Comparison of ENCODE assay signal across 9 cellular contexts in the genomic region with DNA sequence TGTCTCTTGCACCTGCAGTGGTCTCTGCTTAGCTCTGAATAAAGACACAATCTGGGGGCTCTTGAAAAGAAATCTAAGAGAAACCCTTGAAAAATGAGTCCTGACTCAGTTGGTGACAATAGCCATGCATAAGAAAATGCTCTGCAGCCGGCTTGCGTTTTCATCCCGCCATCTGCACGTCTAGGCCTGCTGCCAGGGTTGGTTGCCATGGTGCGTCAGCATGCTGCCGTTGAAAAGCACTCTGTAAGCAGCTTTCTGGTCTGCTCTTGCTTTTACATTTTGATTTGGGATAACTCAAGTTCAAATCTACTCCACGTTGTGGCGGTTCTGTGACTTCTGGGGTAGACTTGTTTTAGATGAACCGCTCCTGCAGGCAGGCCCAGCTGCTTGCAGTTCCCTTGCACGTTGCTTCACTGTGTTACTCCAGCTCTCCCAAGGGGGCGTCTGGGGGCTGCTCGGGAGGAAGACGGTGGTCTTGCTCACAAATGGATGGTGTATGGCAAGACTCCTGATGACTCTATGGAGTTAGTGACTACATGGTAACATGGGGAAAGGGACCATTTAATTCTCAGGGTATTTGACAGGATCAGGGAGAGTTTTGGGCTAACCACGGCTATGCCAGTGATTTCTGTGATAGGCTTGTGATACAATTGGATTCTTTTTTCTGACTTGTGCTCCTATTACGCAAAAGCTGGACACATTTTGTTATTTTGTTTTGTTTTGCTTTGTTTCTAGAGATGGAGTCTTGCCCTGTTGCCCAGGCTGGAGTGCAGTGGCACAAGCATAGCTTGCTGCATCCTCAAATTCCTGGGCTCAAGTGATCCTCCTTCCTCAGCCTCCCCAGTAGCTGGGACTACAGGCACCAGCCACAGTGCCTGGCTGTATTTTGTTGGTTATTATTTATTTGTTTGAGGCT. TPM values are rescaled to one million over a fixed set of nuclear protein-coding genes. Genes with fewer than 3 reads are reported as not detected.
DNase-seq lines count a peak whose midpoint lies in the region; ATAC-seq and TF ChIP-seq lines count a peak whose summit lies in the region.
"Had no signal": no experiment of that assay in that cellular context is flagged by ENCODE, and none has a peak within 500 bp of the region (broad histone marks: within the 10 kb centered on the region; RNA-seq: fewer than 3 reads in every experiment).

No MANE protein-coding gene starts in this region.

- H3K27ac Mint-ChIP-seq in activated T-helper 17 cell treated with anti-CD3 and anti-CD28 coated beads, Interleukin-2, amount 50 U/mL, for 72 hours: no peak overlapping the region
- H3K27ac Mint-ChIP-seq: B cell had no signal

- no peaks in the 10 kb centered on the region for H3K9me3 Mint-ChIP-seq in activated T-helper 17 cell treated with anti-CD3 and anti-CD28 coated beads, Interleukin-2, amount 50 U/mL, for 72 hours

- DNase-seq in AG08396 (ENCODE audit: low spot score) (peak; percentile 90), NCI-H2107 treated with DMSO at 0.1 percent for 48 hours (lab: John Stamatoyannopoulos, UW; ENCODE audit: unreplicated experiment) (peak; percentile 86), cerebellar nuclear complex (lab: John Stamatoyannopoulos, UW) (peak; percentile 84 to 88), medulla oblongata (ENCODE audit: extremely low spot score) (peak; percentile 94), GM13977 (ENCODE audit: low spot score) (no peak)
- DNase-seq in activated effector memory CD4-positive, alpha-beta T cell treated with Interleukin-2 at 50 U/mL for 16 hours: no peak

- in situ Hi-C loops in GM13977 (cut with MboI; ENCODE audit: low pct_unique_long_range_greater_than_20kb, low sequenced_read_pairs, unreplicated experiment): loop anchor here (5.0 kb wide), 1 partner anchor 148 kb away; no protein-coding TSS in a partner anchor

- H3K4me3 Mint-ChIP-seq in activated T-helper 17 cell treated with anti-CD3 and anti-CD28 coated beads, Interleukin-2, amount 50 U/mL, for 72 hours: no peak overlapping the region
- H3K4me3 Mint-ChIP-seq: B cell had no signal

- no peak for TF ChIP-seq CTCF in GM13977 (IDR thresholded peaks at IDR 0.05; ENCODE audit: extremely low read depth, insufficient read depth, missing control alignments)

- no peak for ATAC-seq in GM21515 (IDR thresholded peaks at IDR 0.05; ENCODE audit: unreplicated experiment)
- ATAC-seq in activated T-helper 17 cell treated with anti-CD3 and anti-CD28 coated beads, Interleukin-2, amount 50 U/mL, for 72 hours (replicated peaks): no peak

- H3K4me1 Mint-ChIP-seq in activated T-helper 17 cell treated with anti-CD3 and anti-CD28 coated beads, Interleukin-2, amount 50 U/mL, for 72 hours: no peaks in the 10 kb centered on the region

- H3K27me3 Mint-ChIP-seq in activated T-helper 17 cell treated with anti-CD3 and anti-CD28 coated beads, Interleukin-2, amount 50 U/mL, for 72 hours: peaks cover 13% of the 10 kb centered on the region

- no peaks in the 10 kb centered on the region for H3K36me3 Mint-ChIP-seq in activated T-helper 17 cell treated with anti-CD3 and anti-CD28 coated beads, Interleukin-2, amount 50 U/mL, for 72 hours (ENCODE audit: low read depth)

RNA-seq across cellular contexts. Expression of a gene that starts 15.8 kb away (rescaled TPM):
- total RNA-seq in activated T-helper 17 cell treated with anti-CD3 and anti-CD28 coated beads, Interleukin-2, amount 50 U/mL, for 72 hours: under 1 TPM; 0.26 to 0.30 TPM

RNA-seq across cellular contexts. Expression of a gene that starts 46.1 kb away (rescaled TPM):
- total RNA-seq in activated T-helper 17 cell treated with anti-CD3 and anti-CD28 coated beads, Interleukin-2, amount 50 U/mL, for 72 hours: 10 to 100 TPM; 40.0 to 52.9 TPM

RNA-seq across cellular contexts. Expression of a gene that starts 50.4 kb away (rescaled TPM):
- 10 to 100 TPM; 22.2 to 29.8 TPM for total RNA-seq in activated T-helper 17 cell treated with anti-CD3 and anti-CD28 coated beads, Interleukin-2, amount 50 U/mL, for 72 hours

Comparison
In these comparisons a context has a peak if more than half of its experiments do, and no peak if none do; other contexts are left out.
1. DNase-seq: peak in AG08396 (single experiment), NCI-H2107 treated with DMSO at 0.1 percent for 48 hours (single experiment), cerebellar nuclear complex (2 of 2) and medulla oblongata (single experiment); none in GM13977 (single experiment) and activated effector memory CD4-positive, alpha-beta T cell treated with Interleukin-2 at 50 U/mL for 16 hours (single experiment).